In the genomic region with DNA sequence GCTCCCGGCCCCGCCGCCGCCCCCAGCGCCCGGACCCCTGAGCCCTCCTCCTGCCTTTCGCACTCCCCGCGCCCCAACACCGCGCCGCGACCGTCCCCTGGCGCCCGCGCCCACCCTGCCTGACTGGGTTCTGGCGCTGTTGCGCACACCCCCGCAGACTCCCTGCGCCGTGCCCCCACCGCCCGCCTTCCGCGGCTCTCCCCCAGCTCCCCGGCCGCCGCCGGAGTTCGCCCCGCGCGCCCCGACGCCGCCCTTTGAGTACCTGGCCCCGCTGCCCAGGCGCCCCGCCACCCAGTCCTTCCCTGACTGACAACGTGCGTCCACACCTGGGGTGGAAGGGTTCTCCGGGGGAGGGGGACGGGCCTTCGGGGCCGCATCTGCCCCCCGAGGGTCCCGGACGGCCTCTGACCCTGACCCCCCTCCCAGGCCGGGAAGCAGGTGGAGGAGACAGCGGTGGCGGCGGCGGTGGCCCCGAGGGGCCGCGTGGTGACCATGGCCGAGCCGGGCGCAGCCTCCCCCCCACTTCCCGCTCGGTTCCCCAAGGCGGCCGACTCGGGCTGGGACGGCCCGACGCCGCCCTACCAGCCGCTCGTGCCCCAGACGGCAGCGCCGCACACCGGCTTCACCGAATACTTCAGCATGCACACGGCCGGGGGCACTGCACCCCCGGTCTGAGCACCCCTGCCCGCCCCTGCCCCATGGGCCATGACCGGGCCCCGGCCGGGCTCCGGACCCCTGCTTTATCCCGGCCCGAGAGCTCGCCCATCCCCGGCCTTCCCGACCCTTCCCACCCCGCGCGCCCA, we compare ENCODE assay signal across 9 cellular contexts. TPM values are rescaled to one million over a fixed set of nuclear protein-coding genes. Genes with fewer than 3 reads are reported as not detected.
DNase-seq lines count a peak whose midpoint lies in the region; ATAC-seq and TF ChIP-seq lines count a peak whose summit lies in the region.
"Had no signal": no experiment of that assay in that cellular context is flagged by ENCODE, and none has a peak within 500 bp of the region (broad histone marks: within the 10 kb centered on the region; RNA-seq: fewer than 3 reads in every experiment).

No MANE protein-coding gene starts in this region.

- DNase-seq in ascending aorta (ENCODE audit: low spot score in 2 of 2): no peak
- no peak for DNase-seq in lower lobe of right lung
- no peak for DNase-seq in NCI-H2196 (lab: John Stamatoyannopoulos, UW; ENCODE audit: unreplicated experiment)
- no peak for DNase-seq in HFFc6
- DNase-seq in NCI-H1436 treated with DMSO at 0.1 percent for 48 hours (lab: John Stamatoyannopoulos, UW): no peak
- no peak for DNase-seq in A172 (ENCODE audit: low spot score)

- TF ChIP-seq CTCF in ascending aorta (IDR thresholded peaks at IDR 0.05) (no peak), lower lobe of right lung (IDR thresholded peaks at IDR 0.05) (no peak), HFFc6 (IDR thresholded peaks at IDR 0.05) (no peak)

- peak overlapping the region; percentile 73 for H3K4me2 ChIP-seq in BLaER1

- H3K4me1 Mint-ChIP-seq in HFFc6 (ENCODE audit: low read depth): peaks cover 30% of the 10 kb centered on the region

- peak overlapping the region; percentile 60 for H3K4me3 ChIP-seq in BLaER1
- H3K4me3 ChIP-seq in HUES6 (ENCODE audit: low read depth, low read length): peak overlapping the region; percentile 72
- peak overlapping the region; percentile 48 to 85 for H3K4me3 ChIP-seq in ascending aorta
- H3K4me3 ChIP-seq in lower lobe of right lung: peak overlapping the region; percentile 98
- H3K4me3 ChIP-seq: lung had no signal

- peaks cover 26% of the 10 kb centered on the region for H3K27me3 Mint-ChIP-seq in HFFc6 (ENCODE audit: insufficient read depth)

- no peak overlapping the region for H3K4me3 Mint-ChIP-seq in HFFc6

- no peaks in the 10 kb centered on the region for H3K9me3 Mint-ChIP-seq in HFFc6

- no peaks in the 10 kb centered on the region for H3K9me3 ChIP-seq in BLaER1
- no peaks in the 10 kb centered on the region for H3K9me3 ChIP-seq in HUES6 (ENCODE audit: control insufficient read depth, insufficient read depth, low read depth, low read length)
- H3K9me3 ChIP-seq in ascending aorta: no peaks in the 10 kb centered on the region
- no peaks in the 10 kb centered on the region for H3K9me3 ChIP-seq in lower lobe of right lung

- intact Hi-C loops in ascending aorta (cut with DNase I): loop anchor here (2.0 kb wide), 2 partner anchors 73 to 191 kb away; partner anchors contain the start of gene POU2F2
- intact Hi-C loops in lower lobe of right lung (cut with DNase I): no loop called here

- H3K36me3 ChIP-seq in BLaER1 (no peaks in the 10 kb centered on the region), HUES6 (ENCODE audit: control insufficient read depth, insufficient read depth, low read length) (no peaks in the 10 kb centered on the region), ascending aorta (no peaks in the 10 kb centered on the region), lower lobe of right lung (no peaks in the 10 kb centered on the region)

- no peaks in the 10 kb centered on the region for H3K36me3 Mint-ChIP-seq in HFFc6 (ENCODE audit: low read depth)

- H3K4me1 ChIP-seq in BLaER1 (peaks cover 33% of the 10 kb centered on the region), HUES6 (ENCODE audit: control insufficient read depth, insufficient read depth, low read length) (peaks cover 4% of the 10 kb centered on the region; the same call in 1 of the 2 replicates), ascending aorta (peaks cover 5 to 29% of the 10 kb centered on the region in 2 donors), lower lobe of right lung (peaks cover 30% of the 10 kb centered on the region)

- H3K27me3 ChIP-seq in BLaER1 (peaks cover 50% of the 10 kb centered on the region), HUES6 (ENCODE audit: control insufficient read depth, insufficient read depth, low read length) (peaks cover 49% of the 10 kb centered on the region), ascending aorta (peaks cover 11% of the 10 kb centered on the region), lower lobe of right lung (ENCODE audit: low read depth) (peaks cover 29% of the 10 kb centered on the region)

- peaks cover 26% of the 10 kb centered on the region for H4K20me1 ChIP-seq in BLaER1

- H3K27ac ChIP-seq in BLaER1 (no peak overlapping the region), HUES6 (ENCODE audit: low read depth, low read length) (no peak overlapping the region), ascending aorta (no peak overlapping the region), lower lobe of right lung (no peak overlapping the region)

- H3K9ac ChIP-seq in BLaER1 (no peak overlapping the region), HUES6 (ENCODE audit: low read length) (no peak overlapping the region)

- H3K27ac Mint-ChIP-seq in HFFc6: no peak overlapping the region

- ATAC-seq in lower lobe of right lung: no peak

RNA-seq across cellular contexts. Expression of gene MEGF8, which starts 1.4 kb away (rescaled TPM):
- total RNA-seq in ascending aorta (61.8 TPM), lower lobe of right lung (16.4 TPM)
- 10 to 100 TPM; 17.7 to 23.6 (median 18.8) TPM for total RNA-seq in HFFc6 (2021; fragmentation: NEBNext Ultra II Directional; extraction: Animal tissue kit (Norgen Biotek cat#: 25700))
- 11.3 and 11.4 TPM in 2 replicates for total RNA-seq in A172 (2014; rRNA removed; shearing (Covaris generic))

RNA-seq across cellular contexts. Expression of gene TMEM145, which starts 10.9 kb away (rescaled TPM):
- total RNA-seq in ascending aorta (not detected), lower lobe of right lung (not detected)
- under 1 TPM; 0.12 to 0.47 (median 0.34) TPM for total RNA-seq in HFFc6 (2021; fragmentation: NEBNext Ultra II Directional; extraction: Animal tissue kit (Norgen Biotek cat#: 25700))
- total RNA-seq in A172 (2014; rRNA removed; shearing (Covaris generic)): not detected in 2 replicates

RNA-seq across cellular contexts. Expression of gene PAFAH1B3, which starts 21.6 kb away (rescaled TPM):
- 88.9 TPM for total RNA-seq in ascending aorta
- total RNA-seq in lower lobe of right lung: 13.4 TPM
- total RNA-seq in HFFc6 (2021; fragmentation: NEBNext Ultra II Directional; extraction: Animal tissue kit (Norgen Biotek cat#: 25700)): 10 to 100 TPM; 32.3 to 43.5 (median 40.7) TPM
- total RNA-seq in A172 (2014; rRNA removed; shearing (Covaris generic)): 144 and 170 TPM in 2 replicates

RNA-seq across cellular contexts. Expression of gene PRR19, which starts 22.1 kb away (rescaled TPM):
- total RNA-seq in ascending aorta (not detected), lower lobe of right lung (0.71 TPM)
- total RNA-seq in HFFc6 (2021; fragmentation: NEBNext Ultra II Directional; extraction: Animal tissue kit (Norgen Biotek cat#: 25700)): 1 to 10 TPM in 1 of 6 experiments, under 1 TPM in 5; 0.67 to 2.0 (median 0.86) TPM
- total RNA-seq in A172 (2014; rRNA removed; shearing (Covaris generic)): 2.2 and 3.7 TPM in 2 replicates

RNA-seq across cellular contexts. Expression of gene CIC, which starts 55.0 kb away (rescaled TPM):
- total RNA-seq in ascending aorta (247 TPM), lower lobe of right lung (67.9 TPM)
- 10 to 100 TPM; 67.6 to 75.4 (median 73.7) TPM for total RNA-seq in HFFc6 (2021; fragmentation: NEBNext Ultra II Directional; extraction: Animal tissue kit (Norgen Biotek cat#: 25700))
- 25.3 and 48.5 TPM in 2 replicates for total RNA-seq in A172 (2014; rRNA removed; shearing (Covaris generic))
